Comparison of ENCODE assay signal across 14 cellular contexts in the genomic region with DNA sequence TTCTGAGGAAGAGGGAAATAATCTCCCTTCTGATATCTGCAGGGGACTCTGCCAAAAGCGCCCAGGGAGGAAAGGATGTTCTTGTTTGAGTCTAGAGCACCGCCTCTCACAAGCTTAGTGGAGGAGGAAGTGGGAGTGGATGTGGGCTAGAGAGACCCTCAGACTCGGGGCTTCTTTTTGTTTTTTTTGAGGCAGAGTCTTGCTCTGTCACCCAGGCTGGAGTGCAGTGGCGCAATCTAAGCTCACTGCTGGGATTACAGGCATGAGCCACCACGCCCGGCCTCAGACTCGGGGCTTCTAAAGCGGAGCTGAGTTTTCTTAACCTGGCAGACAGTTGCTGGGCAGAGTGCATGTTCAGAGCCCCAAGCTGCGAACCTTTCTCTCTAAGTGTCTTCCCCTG.
"Had no signal": no experiment of that assay in that cellular context is flagged by ENCODE, and none has a peak within 500 bp of the region (broad histone marks: within the 10 kb centered on the region; RNA-seq: fewer than 3 reads in every experiment).

No MANE protein-coding gene starts in this region.

- H3K36me3 Mint-ChIP-seq: natural killer cell had no signal

- H3K9me3 ChIP-seq: adrenal gland, gastrocnemius medialis, left lung had no signal

- H3K27ac ChIP-seq: adrenal gland, gastrocnemius medialis, left lung had no signal

- H3K4me3 Mint-ChIP-seq: activated B cell treated with CpG ODN at 0.5 μM for 24 hours; activated CD4-positive, alpha-beta T cell treated with anti-CD3 and anti-CD28 coated beads, Interleukin-2, amount 10 ng/mL, durations not matched to agents 7 days and 5 days; central memory CD8-positive, alpha-beta T cell; natural killer cell; stimulated activated naive CD8-positive, alpha-beta T cell treated with anti-CD3 and anti-CD28 coated beads, Interleukin-15, Interleukin-2, amounts not matched to agents 100 ng/mL and 50 ng/mL, for 24 hours had no signal

- H3K4me1 ChIP-seq: adrenal gland, gastrocnemius medialis, left lung had no signal

- ATAC-seq: gastrocnemius medialis, left lung, natural killer cell had no signal

- DNase-seq: activated B cell treated with CpG ODN at 0.5 μM for 24 hours; activated CD4-positive, alpha-beta T cell treated with anti-CD3 and anti-CD28 coated beads, Interleukin-2, amount 10 ng/mL, durations not matched to agents 7 days and 5 days; activated naive CD4-positive, alpha-beta T cell treated with anti-CD3 and anti-CD28 coated beads, Interleukin-2, amount 50 U/mL, for 16 hours; adrenal gland; cortex of kidney; effector CD8-positive, alpha-beta T cell; gastrocnemius medialis; islet precursor cell; left lung; natural killer cell; stimulated activated CD4-positive, alpha-beta T cell treated with anti-CD3 and anti-CD28 coated beads, Interleukin-2, amount 100 ng/mL, for 48 hours had no signal

- H3K4me1 Mint-ChIP-seq: activated B cell treated with CpG ODN at 0.5 μM for 24 hours; activated CD4-positive, alpha-beta T cell treated with anti-CD3 and anti-CD28 coated beads, Interleukin-2, amount 10 ng/mL, durations not matched to agents 7 days and 5 days; central memory CD8-positive, alpha-beta T cell; natural killer cell had no signal

- H3K9me3 Mint-ChIP-seq: activated B cell treated with CpG ODN at 0.5 μM for 24 hours; activated CD4-positive, alpha-beta T cell treated with anti-CD3 and anti-CD28 coated beads, Interleukin-2, amount 10 ng/mL, durations not matched to agents 7 days and 5 days; activated T-helper 2 cell treated with anti-CD3 and anti-CD28 coated beads, Interferon-gamma antibody, Interleukin-2, Interleukin-4, amounts not matched to agents 10 μg/mL and 5 μg/mL and 100 μg/mL, durations not matched to agents 14 hours and 24 hours and 36 hours; central memory CD8-positive, alpha-beta T cell; natural killer cell; stimulated activated naive CD8-positive, alpha-beta T cell treated with anti-CD3 and anti-CD28 coated beads, Interleukin-15, Interleukin-2, amounts not matched to agents 100 ng/mL and 50 ng/mL, for 24 hours had no signal

- H3K4me3 ChIP-seq: adrenal gland, gastrocnemius medialis, left lung had no signal

- H3K27ac Mint-ChIP-seq: activated B cell treated with CpG ODN at 0.5 μM for 24 hours; activated CD4-positive, alpha-beta T cell treated with anti-CD3 and anti-CD28 coated beads, Interleukin-2, amount 10 ng/mL, durations not matched to agents 7 days and 5 days; activated T-helper 2 cell treated with anti-CD3 and anti-CD28 coated beads, Interferon-gamma antibody, Interleukin-2, Interleukin-4, amounts not matched to agents 10 μg/mL and 5 μg/mL and 100 μg/mL, durations not matched to agents 14 hours and 24 hours and 36 hours; natural killer cell; stimulated activated naive CD8-positive, alpha-beta T cell treated with anti-CD3 and anti-CD28 coated beads, Interleukin-15, Interleukin-2, amounts not matched to agents 100 ng/mL and 50 ng/mL, for 24 hours had no signal

- H3K36me3 ChIP-seq: adrenal gland, gastrocnemius medialis, left lung had no signal
